Comparison of ENCODE assay signal across 9 cellular contexts in the genomic region with DNA sequence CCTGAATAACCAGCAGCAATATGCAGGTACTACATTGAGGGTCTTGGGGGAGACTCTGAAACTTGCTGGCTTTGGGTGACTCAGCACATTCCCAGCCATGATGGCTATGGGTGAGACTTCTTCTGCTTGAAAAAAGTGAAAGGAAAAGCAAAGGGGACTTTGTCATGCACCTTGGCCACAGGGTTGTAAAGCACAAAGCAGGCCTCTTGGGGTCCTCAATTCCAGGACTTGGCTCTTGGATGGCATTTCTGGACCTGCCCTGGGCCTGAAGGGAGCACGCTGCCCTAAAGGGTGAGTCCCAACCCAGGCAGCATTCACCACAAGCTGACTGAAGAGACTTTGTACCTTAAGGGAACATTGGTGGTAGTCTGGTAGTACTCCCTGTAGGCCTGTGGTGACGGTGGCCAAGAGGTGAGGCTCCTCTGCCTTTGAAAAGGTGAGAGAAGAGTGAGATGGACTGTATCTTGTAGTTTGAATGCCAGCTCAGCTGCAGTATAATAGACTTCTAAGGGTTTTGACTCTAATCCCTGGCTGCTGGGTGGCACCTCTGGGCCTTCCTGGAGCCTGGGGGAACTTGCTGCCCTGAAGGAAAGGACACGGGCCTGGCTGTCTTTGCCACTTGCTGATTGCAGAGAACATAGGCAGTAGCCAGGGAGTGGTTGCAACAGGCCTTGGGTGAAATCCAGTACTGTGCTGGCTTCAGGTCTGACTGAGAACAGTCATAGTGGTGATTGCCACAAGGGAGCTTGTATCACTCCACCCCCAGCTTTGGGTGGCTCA.
DNase-seq lines count a peak whose midpoint lies in the region; ATAC-seq lines count a peak whose summit lies in the region.
"Had no signal": no experiment of that assay in that cellular context is flagged by ENCODE, and none has a peak within 500 bp of the region (broad histone marks: within the 10 kb centered on the region; RNA-seq: fewer than 3 reads in every experiment).

No MANE protein-coding gene starts in this region.

- peaks cover 25% of the 10 kb centered on the region for H3K4me1 ChIP-seq in adipocyte (ENCODE audit: control insufficient read depth, insufficient read depth, low read length)

- ATAC-seq in HG03175 (IDR thresholded peaks at IDR 0.05; ENCODE audit: unreplicated experiment) = peak; percentile 68
- ATAC-seq in effector memory CD8-positive, alpha-beta T cell (replicated peaks) = no peak

- no peaks in the 10 kb centered on the region for H3K36me3 ChIP-seq in adipocyte (ENCODE audit: control insufficient read depth, insufficient read depth, low read length, severe bottlenecking)

- peak overlapping the region; percentile 46 for H3K4me3 ChIP-seq in adipocyte (ENCODE audit: low read length)

- H3K27me3 Mint-ChIP-seq in effector memory CD8-positive, alpha-beta T cell = no peaks in the 10 kb centered on the region

- DNase-seq in stimulated activated naive CD4-positive, alpha-beta T cell treated with Interleukin-2 at 50 U/mL for 16 hours (lab: John Stamatoyannopoulos, UW) = peak; percentile 26
- DNase-seq in stimulated activated naive CD4-positive, alpha-beta T cell (lab: John Stamatoyannopoulos, UW) = no peak
- peak; percentile 83 for DNase-seq in adipocyte (ENCODE audit: low read depth)
- DNase-seq in posterior cingulate gyrus = peak in 8 of 10 donors; percentile 18 to 90 (median 48)
- DNase-seq in effector memory CD8-positive, alpha-beta T cell = no peak
- DNase-seq in HUDEP-2 (lab: John Stamatoyannopoulos, UW; ENCODE audit: unreplicated experiment in 76 of 76) = no peak
- DNase-seq in DMS79 (lab: John Stamatoyannopoulos, UW) = no peak

- H3K9ac ChIP-seq in adipocyte (ENCODE audit: low read length) = peak overlapping the region; percentile 13

- no peak overlapping the region for H3K27ac Mint-ChIP-seq in effector memory CD8-positive, alpha-beta T cell

- H3K4me3 Mint-ChIP-seq in effector memory CD8-positive, alpha-beta T cell = peak overlapping the region in 1 of 2 donors; percentile 17
- H3K4me3 Mint-ChIP-seq: neural crest cell had no signal

- no peaks in the 10 kb centered on the region for H3K27me3 ChIP-seq in adipocyte (replicated peaks; ENCODE audit: control insufficient read depth, insufficient read depth, low read length)

- no peaks in the 10 kb centered on the region for H3K9me3 ChIP-seq in adipocyte (ENCODE audit: control insufficient read depth, low read length)

- peaks cover 10% of the 10 kb centered on the region in 2 donors for H3K4me1 Mint-ChIP-seq in effector memory CD8-positive, alpha-beta T cell (ENCODE audit: low read depth in 2 of 2)
- H3K4me1 Mint-ChIP-seq: neural crest cell had no signal

- intact Hi-C loops in posterior cingulate gyrus (cut with DNase I) = no loop called here

- H3K36me3 Mint-ChIP-seq in effector memory CD8-positive, alpha-beta T cell (ENCODE audit: insufficient read depth) = no peaks in the 10 kb centered on the region

- H3K9me3 Mint-ChIP-seq in effector memory CD8-positive, alpha-beta T cell = no peaks in the 10 kb centered on the region

Comparison
In these comparisons a context has a peak if more than half of its experiments do, and no peak if none do; other contexts are left out.
1. DNase-seq: peak in stimulated activated naive CD4-positive, alpha-beta T cell treated with Interleukin-2 at 50 U/mL for 16 hours (single experiment), adipocyte (single experiment) and posterior cingulate gyrus (8 of 10); none in stimulated activated naive CD4-positive, alpha-beta T cell (0 of 6), effector memory CD8-positive, alpha-beta T cell (0 of 3), HUDEP-2 (0 of 76) and DMS79 (single experiment).